ENCODE assay signal across 1 cellular context in the genomic region with DNA sequence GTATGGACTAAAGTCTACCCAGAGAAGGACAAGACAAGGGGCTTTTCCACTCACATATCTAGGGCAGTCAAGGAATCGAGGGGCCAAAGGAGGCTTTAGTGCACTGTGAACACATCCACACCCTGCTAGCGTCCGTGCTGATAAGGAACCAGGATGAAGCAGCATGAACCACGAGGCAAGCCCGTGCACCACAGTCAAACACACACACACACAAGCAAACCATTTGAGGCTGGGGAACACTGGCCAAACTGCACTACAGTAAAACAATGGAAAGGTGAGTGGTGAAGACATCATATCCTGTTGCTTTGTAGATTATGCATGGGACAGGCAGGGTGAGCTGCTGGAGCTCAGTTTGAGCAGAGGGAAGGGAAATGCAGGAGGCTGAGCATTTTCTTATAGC.
TF ChIP-seq lines count a peak whose summit lies in the region.

No MANE protein-coding gene starts in this region.

TF ChIP-seq in GM23338, 12 proteins besides CTCF, POLR2A, EP300 and RAD21 (continued from another document):
- TF ChIP-seq, protein P1, sequence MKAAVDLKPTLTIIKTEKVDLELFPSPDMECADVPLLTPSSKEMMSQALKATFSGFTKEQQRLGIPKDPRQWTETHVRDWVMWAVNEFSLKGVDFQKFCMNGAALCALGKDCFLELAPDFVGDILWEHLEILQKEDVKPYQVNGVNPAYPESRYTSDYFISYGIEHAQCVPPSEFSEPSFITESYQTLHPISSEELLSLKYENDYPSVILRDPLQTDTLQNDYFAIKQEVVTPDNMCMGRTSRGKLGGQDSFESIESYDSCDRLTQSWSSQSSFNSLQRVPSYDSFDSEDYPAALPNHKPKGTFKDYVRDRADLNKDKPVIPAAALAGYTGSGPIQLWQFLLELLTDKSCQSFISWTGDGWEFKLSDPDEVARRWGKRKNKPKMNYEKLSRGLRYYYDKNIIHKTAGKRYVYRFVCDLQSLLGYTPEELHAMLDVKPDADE (IDR thresholded peaks at IDR 0.05), result no peak
- no peak for TF ChIP-seq NANOG (IDR thresholded peaks at IDR 0.05; ENCODE audit: borderline replicate concordance)
- no peak for TF ChIP-seq STAT1 (IDR thresholded peaks at IDR 0.05; ENCODE audit: unreplicated experiment)
- TF ChIP-seq, protein P2, sequence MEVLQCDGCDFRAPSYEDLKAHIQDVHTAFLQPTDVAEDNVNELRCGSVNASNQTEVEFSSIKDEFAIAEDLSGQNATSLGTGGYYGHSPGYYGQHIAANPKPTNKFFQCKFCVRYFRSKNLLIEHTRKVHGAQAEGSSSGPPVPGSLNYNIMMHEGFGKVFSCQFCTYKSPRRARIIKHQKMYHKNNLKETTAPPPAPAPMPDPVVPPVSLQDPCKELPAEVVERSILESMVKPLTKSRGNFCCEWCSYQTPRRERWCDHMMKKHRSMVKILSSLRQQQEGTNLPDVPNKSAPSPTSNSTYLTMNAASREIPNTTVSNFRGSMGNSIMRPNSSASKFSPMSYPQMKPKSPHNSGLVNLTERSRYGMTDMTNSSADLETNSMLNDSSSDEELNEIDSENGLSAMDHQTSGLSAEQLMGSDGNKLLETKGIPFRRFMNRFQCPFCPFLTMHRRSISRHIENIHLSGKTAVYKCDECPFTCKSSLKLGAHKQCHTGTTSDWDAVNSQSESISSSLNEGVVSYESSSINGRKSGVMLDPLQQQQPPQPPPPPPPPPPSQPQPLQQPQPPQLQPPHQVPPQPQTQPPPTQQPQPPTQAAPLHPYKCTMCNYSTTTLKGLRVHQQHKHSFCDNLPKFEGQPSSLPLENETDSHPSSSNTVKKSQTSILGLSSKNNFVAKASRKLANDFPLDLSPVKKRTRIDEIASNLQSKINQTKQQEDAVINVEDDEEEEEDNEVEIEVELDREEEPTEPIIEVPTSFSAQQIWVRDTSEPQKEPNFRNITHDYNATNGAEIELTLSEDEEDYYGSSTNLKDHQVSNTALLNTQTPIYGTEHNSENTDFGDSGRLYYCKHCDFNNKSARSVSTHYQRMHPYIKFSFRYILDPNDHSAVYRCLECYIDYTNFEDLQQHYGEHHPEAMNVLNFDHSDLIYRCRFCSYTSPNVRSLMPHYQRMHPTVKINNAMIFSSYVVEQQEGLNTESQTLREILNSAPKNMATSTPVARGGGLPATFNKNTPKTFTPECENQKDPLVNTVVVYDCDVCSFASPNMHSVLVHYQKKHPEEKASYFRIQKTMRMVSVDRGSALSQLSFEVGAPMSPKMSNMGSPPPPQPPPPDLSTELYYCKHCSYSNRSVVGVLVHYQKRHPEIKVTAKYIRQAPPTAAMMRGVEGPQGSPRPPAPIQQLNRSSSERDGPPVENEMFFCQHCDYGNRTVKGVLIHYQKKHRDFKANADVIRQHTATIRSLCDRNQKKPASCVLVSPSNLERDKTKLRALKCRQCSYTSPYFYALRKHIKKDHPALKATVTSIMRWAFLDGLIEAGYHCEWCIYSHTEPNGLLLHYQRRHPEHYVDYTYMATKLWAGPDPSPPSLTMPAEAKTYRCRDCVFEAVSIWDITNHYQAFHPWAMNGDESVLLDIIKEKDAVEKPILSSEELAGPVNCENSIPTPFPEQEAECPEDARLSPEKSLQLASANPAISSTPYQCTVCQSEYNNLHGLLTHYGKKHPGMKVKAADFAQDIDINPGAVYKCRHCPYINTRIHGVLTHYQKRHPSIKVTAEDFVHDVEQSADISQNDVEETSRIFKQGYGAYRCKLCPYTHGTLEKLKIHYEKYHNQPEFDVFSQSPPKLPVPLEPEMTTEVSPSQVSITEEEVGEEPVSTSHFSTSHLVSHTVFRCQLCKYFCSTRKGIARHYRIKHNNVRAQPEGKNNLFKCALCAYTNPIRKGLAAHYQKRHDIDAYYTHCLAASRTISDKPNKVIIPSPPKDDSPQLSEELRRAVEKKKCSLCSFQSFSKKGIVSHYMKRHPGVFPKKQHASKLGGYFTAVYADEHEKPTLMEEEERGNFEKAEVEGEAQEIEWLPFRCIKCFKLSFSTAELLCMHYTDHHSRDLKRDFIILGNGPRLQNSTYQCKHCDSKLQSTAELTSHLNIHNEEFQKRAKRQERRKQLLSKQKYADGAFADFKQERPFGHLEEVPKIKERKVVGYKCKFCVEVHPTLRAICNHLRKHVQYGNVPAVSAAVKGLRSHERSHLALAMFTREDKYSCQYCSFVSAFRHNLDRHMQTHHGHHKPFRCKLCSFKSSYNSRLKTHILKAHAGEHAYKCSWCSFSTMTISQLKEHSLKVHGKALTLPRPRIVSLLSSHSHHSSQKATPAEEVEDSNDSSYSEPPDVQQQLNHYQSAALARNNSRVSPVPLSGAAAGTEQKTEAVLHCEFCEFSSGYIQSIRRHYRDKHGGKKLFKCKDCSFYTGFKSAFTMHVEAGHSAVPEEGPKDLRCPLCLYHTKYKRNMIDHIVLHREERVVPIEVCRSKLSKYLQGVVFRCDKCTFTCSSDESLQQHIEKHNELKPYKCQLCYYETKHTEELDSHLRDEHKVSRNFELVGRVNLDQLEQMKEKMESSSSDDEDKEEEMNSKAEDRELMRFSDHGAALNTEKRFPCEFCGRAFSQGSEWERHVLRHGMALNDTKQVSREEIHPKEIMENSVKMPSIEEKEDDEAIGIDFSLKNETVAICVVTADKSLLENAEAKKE (CRISPR knock-in tag; IDR thresholded peaks at IDR 0.05), result no peak
- TF ChIP-seq EZH2 (IDR thresholded peaks at IDR 0.05; ENCODE audit: low read depth, unreplicated experiment), result no peak
